In the genomic region with DNA sequence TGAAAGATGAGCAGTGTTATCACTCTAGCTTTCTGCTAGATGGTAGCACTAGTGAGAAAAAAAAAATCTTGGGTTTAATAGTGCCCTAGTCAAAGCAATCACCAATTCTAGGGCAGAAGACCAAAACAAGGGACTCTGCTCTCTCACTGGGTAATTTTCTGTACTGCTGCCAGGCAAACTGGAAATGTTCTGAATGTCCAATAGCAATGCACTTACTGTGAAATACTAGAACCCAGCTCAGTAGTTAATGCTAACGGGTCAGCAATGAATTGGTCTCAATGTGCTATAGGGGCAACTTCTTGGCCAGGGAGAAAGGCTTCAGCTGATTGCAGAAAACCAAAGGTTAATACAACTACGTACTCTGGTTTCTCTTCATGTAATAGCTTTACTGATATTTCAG, we compare ENCODE assay signal across 8 cellular contexts. TPM values are rescaled to one million over a fixed set of nuclear protein-coding genes. Genes with fewer than 3 reads are reported as not detected.
DNase-seq lines count a peak whose midpoint lies in the region; ATAC-seq and TF ChIP-seq lines count a peak whose summit lies in the region.

No MANE protein-coding gene starts in this region.

- H3K36me3 ChIP-seq in SU-DHL-6 (ENCODE audit: low read length) (no peaks in the 10 kb centered on the region), sigmoid colon (no peaks in the 10 kb centered on the region)

- ATAC-seq in HG02571 (IDR thresholded peaks at IDR 0.05; ENCODE audit: unreplicated experiment) (no peak), GM21423 (IDR thresholded peaks at IDR 0.05; ENCODE audit: unreplicated experiment) (no peak), HG03342 (IDR thresholded peaks at IDR 0.05; ENCODE audit: unreplicated experiment) (no peak)
- no peak for ATAC-seq in activated CD4-positive, CD25-positive, alpha-beta regulatory T cell treated with anti-CD3 and anti-CD28 coated beads, Interleukin-2, amount 50 U/mL, for 24 hours

- TF ChIP-seq CTCF in SU-DHL-6 (IDR thresholded peaks at IDR 0.05; ENCODE audit: insufficient read depth, low read length, poor library complexity, severe bottlenecking) (no peak), fibroblast of the aortic adventitia (IDR thresholded peaks at IDR 0.05; ENCODE audit: insufficient read depth, low read length) (no peak), sigmoid colon (IDR thresholded peaks at IDR 0.05) (no peak)

- H3K9me3 ChIP-seq in SU-DHL-6 (ENCODE audit: insufficient read depth, low read length): no peaks in the 10 kb centered on the region
- no peaks in the 10 kb centered on the region for H3K9me3 ChIP-seq in sigmoid colon

- peak; percentile 39 for DNase-seq in EL
- DNase-seq in fibroblast of the aortic adventitia (ENCODE audit: low read depth): peak; percentile 76
- no peak for DNase-seq in sigmoid colon

- WGBS in sigmoid colon, 2 donors: 5 to 38% methylated on average over 2 of the region's 2 CpGs

- H3K4me2 ChIP-seq in SU-DHL-6 (ENCODE audit: low read depth, low read length, poor library complexity, severe bottlenecking): peak overlapping the region; percentile 76

- peaks cover 0 to 45% (median 36%) of the 10 kb centered on the region in 4 donors for H3K4me1 ChIP-seq in sigmoid colon

- H3K9ac ChIP-seq in SU-DHL-6 (ENCODE audit: low read length): peak overlapping the region; percentile 85

- peak overlapping the region; percentile 63 for H3K27ac ChIP-seq in SU-DHL-6 (ENCODE audit: low read depth, low read length)
- H3K27ac ChIP-seq in sigmoid colon: peak overlapping the region; percentile 89 to 93 (median 90)

- peaks cover 41% of the 10 kb centered on the region for H3F3A ChIP-seq in SU-DHL-6 (ENCODE audit: insufficient read depth)

- TF ChIP-seq EP300 in sigmoid colon (IDR thresholded peaks at IDR 0.05): no peak

- TF ChIP-seq POLR2A in sigmoid colon (IDR thresholded peaks at IDR 0.05): no peak

- H3K9me2 ChIP-seq in SU-DHL-6 (replicated peaks; ENCODE audit: insufficient read depth, low read length): no peaks in the 10 kb centered on the region

- peaks cover 44% of the 10 kb centered on the region for H3K79me2 ChIP-seq in SU-DHL-6 (ENCODE audit: insufficient read depth, low read length)

- H3K4me3 ChIP-seq in SU-DHL-6 (ENCODE audit: insufficient read depth, low read length, poor library complexity, severe bottlenecking): peak overlapping the region; percentile 89
- H3K4me3 ChIP-seq in fibroblast of the aortic adventitia (ENCODE audit: low read depth, low read length): peak overlapping the region; percentile 92
- peak overlapping the region; percentile 59 to 70 (median 67) for H3K4me3 ChIP-seq in sigmoid colon

- intact Hi-C loops in sigmoid colon (cut with DNase I): no loop called here

- H4K20me1 ChIP-seq in SU-DHL-6 (ENCODE audit: low read depth, low read length): no peaks in the 10 kb centered on the region

- H3K27me3 ChIP-seq in SU-DHL-6 (ENCODE audit: low read length) (no peaks in the 10 kb centered on the region), sigmoid colon (no peaks in the 10 kb centered on the region)

- H2AFZ ChIP-seq in SU-DHL-6 (ENCODE audit: low read depth, low read length, severe bottlenecking): no peak overlapping the region

RNA-seq across cellular contexts. Expression of a gene that starts 2.2 kb away (rescaled TPM):
- total RNA-seq in fibroblast of the aortic adventitia (ENCODE audit: low replicate concordance) (16.3 and 28.6 TPM in 2 replicates), sigmoid colon (10 to 100 TPM; 20.3 to 36.0 (median 27.1) TPM)
- 10 to 100 TPM; 20.2 to 22.0 (median 21.0) TPM for polyA plus RNA-seq in sigmoid colon

RNA-seq across cellular contexts. Expression of a gene that starts 51.9 kb away (rescaled TPM):
- total RNA-seq in fibroblast of the aortic adventitia (ENCODE audit: low replicate concordance) (45.2 and 147 TPM in 2 replicates), sigmoid colon (100 to 1,000 TPM; 409 to 571 (median 531) TPM)
- polyA plus RNA-seq in sigmoid colon: 100 to 1,000 TPM; 535 to 828 (median 574) TPM
